In the genomic region with DNA sequence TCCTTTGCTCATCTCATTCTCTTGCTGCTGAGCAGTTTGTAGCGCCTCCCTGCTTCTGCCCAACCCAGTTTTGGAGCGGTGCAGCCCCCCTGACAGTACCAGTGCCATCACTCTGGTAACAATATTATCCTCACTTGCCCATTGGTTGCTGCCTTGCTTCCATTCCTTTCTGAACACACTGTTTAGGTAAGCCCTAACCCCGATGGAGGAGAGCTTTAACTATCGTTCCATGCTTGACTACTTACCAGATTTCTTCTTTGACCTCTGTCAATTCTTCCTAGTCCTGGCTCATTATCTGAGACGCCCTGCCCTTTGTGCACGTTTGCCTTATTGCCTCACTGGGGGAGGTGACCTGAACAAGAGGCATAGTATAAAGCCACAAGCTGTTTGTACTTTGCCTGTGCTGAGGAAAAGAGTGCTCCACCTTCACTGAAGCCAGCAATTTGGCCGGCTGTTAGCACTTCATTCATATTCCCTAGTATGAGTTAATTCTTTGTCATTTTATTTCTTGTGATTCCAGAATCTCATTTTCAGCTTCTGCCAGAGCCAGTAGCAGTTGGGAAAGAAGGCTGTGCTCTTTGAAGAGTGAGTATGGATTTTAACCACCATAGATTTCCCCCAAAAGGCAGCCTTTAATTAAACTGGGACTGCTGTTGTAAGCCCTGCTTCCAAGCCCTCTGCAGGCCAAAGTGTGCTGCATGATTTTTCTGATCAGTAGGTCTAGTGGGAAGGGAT, we compare ENCODE assay signal across 9 cellular contexts. TPM values are rescaled to one million over a fixed set of nuclear protein-coding genes. Genes with fewer than 3 reads are reported as not detected.
DNase-seq lines count a peak whose midpoint lies in the region; ATAC-seq, FAIRE-seq and TF ChIP-seq lines count a peak whose summit lies in the region.
"Had no signal": no experiment of that assay in that cellular context is flagged by ENCODE, and none has a peak within 500 bp of the region (broad histone marks: within the 10 kb centered on the region; RNA-seq: fewer than 3 reads in every experiment).

No MANE protein-coding gene starts in this region.

- CTCF ChIA-PET in HCT116 (lab: Charles Lee), result no interaction called here
- CTCF ChIA-PET in activated B cell treated with CpG ODN at 0.5 μM for 24 hours (lab: Charles Lee), result interaction anchor here (0.6 to 1.1 kb wide), 4 partner anchors 39 to 63 kb away, joined by 3 to 4 read pairs (median 4); a partner anchor contains a TSS

- H3K9me3 ChIP-seq in HCT116 (ENCODE audit: control insufficient read depth in 1 of 2, insufficient read depth in 1 of 2, low read depth in 1 of 2, low read length in 2 of 2), result no peaks in the 10 kb centered on the region
- no peaks in the 10 kb centered on the region for H3K9me3 ChIP-seq in kidney (ENCODE audit: control insufficient read depth in 1 of 2, low read length in 2 of 2)
- H3K9me3 ChIP-seq: esophagus squamous epithelium had no signal

- no peaks in the 10 kb centered on the region for H3K79me2 ChIP-seq in HCT116 (ENCODE audit: insufficient read depth, low read length)

- no peak for FAIRE-seq in kidney (lab: Jason Lieb, UNC)

- no peak overlapping the region for H2AFZ ChIP-seq in HCT116 (ENCODE audit: low read depth, low read length, poor library complexity, severe bottlenecking)

- no peak overlapping the region for H3K4me2 ChIP-seq in HCT116 (ENCODE audit: low read length)

- ATAC-seq in HCT116 (no peak; the same call in 1 of the 2 replicates), activated B cell treated with CpG ODN at 0.5 μM for 24 hours (ENCODE audit: low read depth) (peak; percentile 94), HG02885 (IDR thresholded peaks at IDR 0.05; ENCODE audit: poor library complexity, unreplicated experiment) (no peak), HG02981 (IDR thresholded peaks at IDR 0.05; ENCODE audit: unreplicated experiment) (no peak)
- ATAC-seq in stimulated activated memory B cell treated with anti-CD40 and anti-IgM and Interleukin-4, amounts not matched to agents 10 μg/mL and 1 μg/mL and 100 μg/mL, for 72 hours, result peak; percentile 78

- H3K27ac ChIP-seq in HCT116 (ENCODE audit: low read depth, low read length) (no peak overlapping the region), kidney (ENCODE audit: low read depth in 2 of 2, low read length in 2 of 2) (peak overlapping the region; percentile 12 to 45)

- no peak for TF ChIP-seq RAD21 in HCT116 (IDR thresholded peaks at IDR 0.05; ENCODE audit: low read depth)

- H3K4me1 Mint-ChIP-seq in activated B cell treated with CpG ODN at 0.5 μM for 24 hours, result peaks cover 34% of the 10 kb centered on the region
- peaks cover 34% of the 10 kb centered on the region for H3K4me1 Mint-ChIP-seq in stimulated activated memory B cell treated with anti-CD40 and anti-IgM and Interleukin-4, amounts not matched to agents 10 μg/mL and 1 μg/mL and 100 μg/mL, for 72 hours

- H3K9ac ChIP-seq in HCT116 (ENCODE audit: low read length), result no peak overlapping the region
- H3K9ac ChIP-seq in kidney (ENCODE audit: low read length in 2 of 2), result no peak overlapping the region

- POLR2A ChIA-PET in HCT116 (lab: Charles Lee) (no interaction called here), activated B cell treated with CpG ODN at 0.5 μM for 24 hours (lab: Charles Lee) (interaction anchor here (0.6 to 1.7 kb wide), 5 partner anchors 17 to 58 kb away, joined by 3 to 7 read pairs (median 3); a partner anchor contains a TSS)

- no peaks in the 10 kb centered on the region for H3K27me3 Mint-ChIP-seq in activated B cell treated with CpG ODN at 0.5 μM for 24 hours
- no peaks in the 10 kb centered on the region for H3K27me3 Mint-ChIP-seq in stimulated activated memory B cell treated with anti-CD40 and anti-IgM and Interleukin-4, amounts not matched to agents 10 μg/mL and 1 μg/mL and 100 μg/mL, for 72 hours

- no peaks in the 10 kb centered on the region for H4K20me1 ChIP-seq in HCT116 (ENCODE audit: insufficient read depth)

- DNase-seq in HCT116 (ENCODE audit: low read depth, low spot score), result no peak
- no peak for DNase-seq in activated B cell treated with CpG ODN at 0.5 μM for 24 hours
- no peak for DNase-seq in kidney
- no peak for DNase-seq in T1000 (lab: John Stamatoyannopoulos, UW)
- DNase-seq in NCI-H1694 (lab: John Stamatoyannopoulos, UW), result no peak
- DNase-seq: esophagus squamous epithelium had no signal

- peak in 2 of 3 experiments; percentile 8 to 17; a peak in 1 of 6 replicates for TF ChIP-seq CTCF in HCT116 (IDR thresholded peaks at IDR 0.05 in 2 of 3, conservative IDR thresholded peaks at IDR 0.05 in 1 of 3; ENCODE audit: borderline replicate concordance in 1 of 3, insufficient read depth in 1 of 3, low read depth in 2 of 3, low read length in 2 of 3)
- TF ChIP-seq CTCF in activated B cell treated with CpG ODN at 0.5 μM for 24 hours (IDR thresholded peaks at IDR 0.05), result no peak
- TF ChIP-seq CTCF in kidney (IDR thresholded peaks at IDR 0.05; ENCODE audit: borderline replicate concordance, extremely low read depth, insufficient read depth), result peak; percentile 13

- no peak for TF ChIP-seq POLR2A in HCT116 (IDR thresholded peaks at IDR 0.05; ENCODE audit: borderline replicate concordance, extremely low read depth, insufficient read depth, insufficient read length)

- H3K27me3 ChIP-seq in HCT116 (ENCODE audit: insufficient read depth, low read length), result no peaks in the 10 kb centered on the region
- H3K27me3 ChIP-seq: esophagus squamous epithelium had no signal

- no TSS peak for BruUV-seq in HCT116 (replicated peaks; lab: Mats Ljungman, UMichigan)

- H3K36me3 ChIP-seq in HCT116 (ENCODE audit: control insufficient read depth in 1 of 2, insufficient read depth in 2 of 2, low read length in 2 of 2) (no peaks in the 10 kb centered on the region), kidney (ENCODE audit: control insufficient read depth in 1 of 2, insufficient read depth in 2 of 2, low read length in 2 of 2) (no peaks in the 10 kb centered on the region)
- H3K36me3 ChIP-seq: esophagus squamous epithelium had no signal

- H3K4me1 ChIP-seq in HCT116 (ENCODE audit: control insufficient read depth in 1 of 2, insufficient read depth in 2 of 2, low read length in 2 of 2), result no peaks in the 10 kb centered on the region
- H3K4me1 ChIP-seq in kidney (ENCODE audit: control insufficient read depth in 1 of 2, insufficient read depth in 1 of 2, low read depth in 1 of 2, low read length in 2 of 2), result peaks cover 3 to 8% of the 10 kb centered on the region in 2 donors

- intact Hi-C loops in HCT116 (cut with micrococcal nuclease) (no loop called here), activated B cell treated with CpG ODN at 0.5 μM for 24 hours (cut with micrococcal nuclease) (loop anchor here (1.0 to 2.0 kb wide), 4 partner anchors 12 to 62 kb away; a partner anchor contains a TSS), kidney (cut with DNase I) (no loop called here)

- H3K4me3 ChIP-seq in HCT116 (replicated peaks in 1 of 2; ENCODE audit: low read depth in 1 of 2, low read length in 2 of 2) (no peak overlapping the region), kidney (ENCODE audit: low read length in 2 of 2) (peak overlapping the region in 1 of 2 donors; percentile 27)
- H3K4me3 ChIP-seq: esophagus squamous epithelium had no signal

- H3K9me2 ChIP-seq in HCT116 (ENCODE audit: insufficient read depth), result no peaks in the 10 kb centered on the region

- H3K36me3 Mint-ChIP-seq in activated B cell treated with CpG ODN at 0.5 μM for 24 hours (ENCODE audit: low read depth), result peaks cover 33% of the 10 kb centered on the region
- H3K36me3 Mint-ChIP-seq in stimulated activated memory B cell treated with anti-CD40 and anti-IgM and Interleukin-4, amounts not matched to agents 10 μg/mL and 1 μg/mL and 100 μg/mL, for 72 hours, result peaks cover 36% of the 10 kb centered on the region

- RAD21 ChIA-PET in HCT116 (lab: Charles Lee; ENCODE audit: low non-redundant PET in 1 of 2, low total read pairs in 2 of 2, uncharacterized antibody in 2 of 2, unreplicated experiment in 2 of 2), result no interaction called here

- H3K9me3 Mint-ChIP-seq in activated B cell treated with CpG ODN at 0.5 μM for 24 hours, result no peaks in the 10 kb centered on the region
- H3K9me3 Mint-ChIP-seq in stimulated activated memory B cell treated with anti-CD40 and anti-IgM and Interleukin-4, amounts not matched to agents 10 μg/mL and 1 μg/mL and 100 μg/mL, for 72 hours, result no peaks in the 10 kb centered on the region

- H3K27ac Mint-ChIP-seq in activated B cell treated with CpG ODN at 0.5 μM for 24 hours, result peak overlapping the region; percentile 50
- H3K27ac Mint-ChIP-seq in stimulated activated memory B cell treated with anti-CD40 and anti-IgM and Interleukin-4, amounts not matched to agents 10 μg/mL and 1 μg/mL and 100 μg/mL, for 72 hours, result peak overlapping the region; percentile 54

- peak overlapping the region; percentile 49 for H3K4me3 Mint-ChIP-seq in activated B cell treated with CpG ODN at 0.5 μM for 24 hours
- peak overlapping the region; percentile 13 for H3K4me3 Mint-ChIP-seq in stimulated activated memory B cell treated with anti-CD40 and anti-IgM and Interleukin-4, amounts not matched to agents 10 μg/mL and 1 μg/mL and 100 μg/mL, for 72 hours

TF ChIP-seq in HCT116, 20 proteins besides CTCF, POLR2A, EP300 and RAD21 (continues in another document):
- TF ChIP-seq EZH2phosphoT487 (IDR thresholded peaks at IDR 0.05; ENCODE audit: borderline replicate concordance) (no peak), JUND (IDR thresholded peaks at IDR 0.05) (no peak), TCF7L2 (IDR thresholded peaks at IDR 0.05; ENCODE audit: borderline replicate concordance, extremely low read depth, insufficient read depth, insufficient read length) (no peak), SP1 (IDR thresholded peaks at IDR 0.05; ENCODE audit: low read depth) (no peak), ZNF274 (IDR thresholded peaks at IDR 0.05; ENCODE audit: low read depth, low read length) (no peak), EGR1 (IDR thresholded peaks at IDR 0.05; ENCODE audit: low read depth) (no peak)

RNA-seq across cellular contexts. Expression of a gene that starts 11.9 kb away (rescaled TPM):
- total RNA-seq in HCT116 (2021; ENCODE audit: unreplicated experiment), result 12.7 TPM
- polyA plus RNA-seq in HCT116 (2012), result 6.3 and 7.8 TPM in 2 replicates
- 37.1 and 48.7 TPM in 2 replicates for total RNA-seq in activated B cell treated with CpG ODN at 0.5 μM for 24 hours
- 10.2 TPM for total RNA-seq in kidney
- polyA plus RNA-seq in kidney (ENCODE audit: insufficient read depth, low read depth, low replicate concordance), result 21.4 TPM

RNA-seq across cellular contexts. Expression of a gene that starts 38.8 kb away (rescaled TPM):
- total RNA-seq in HCT116 (2021; ENCODE audit: unreplicated experiment), result not detected
- polyA plus RNA-seq in HCT116 (2012), result not detected in 2 replicates
- total RNA-seq in activated B cell treated with CpG ODN at 0.5 μM for 24 hours, result 7.2 and 8.1 TPM in 2 replicates
- 24.9 TPM for total RNA-seq in kidney
- polyA plus RNA-seq in kidney (ENCODE audit: insufficient read depth, low read depth, low replicate concordance), result 27.5 TPM

RNA-seq across cellular contexts. Expression of a gene that starts 56.5 kb away (rescaled TPM):
- total RNA-seq in HCT116 (2021; ENCODE audit: unreplicated experiment) (22.4 TPM), activated B cell treated with CpG ODN at 0.5 μM for 24 hours (17.5 and 17.7 TPM in 2 replicates), kidney (14.9 TPM)
- polyA plus RNA-seq in HCT116 (2012), result 9.2 and 11.1 TPM in 2 replicates
- polyA plus RNA-seq in kidney (ENCODE audit: insufficient read depth, low read depth, low replicate concordance), result 12.0 TPM

RNA-seq across cellular contexts. Expression of a gene that starts 56.8 kb away (rescaled TPM):
- 13.5 TPM for total RNA-seq in HCT116 (2021; ENCODE audit: unreplicated experiment)
- 4.9 and 6.0 TPM in 2 replicates for polyA plus RNA-seq in HCT116 (2012)
- 11.4 TPM in 2 replicates for total RNA-seq in activated B cell treated with CpG ODN at 0.5 μM for 24 hours
- total RNA-seq in kidney, result 7.8 TPM
- 6.4 TPM for polyA plus RNA-seq in kidney (ENCODE audit: insufficient read depth, low read depth, low replicate concordance)

Comparison
In these comparisons a context has a peak if more than half of its experiments do, and no peak if none do; other contexts are left out.
1. ATAC-seq: peak in activated B cell treated with CpG ODN at 0.5 μM for 24 hours (single experiment) and stimulated activated memory B cell treated with anti-CD40 and anti-IgM and Interleukin-4, amounts not matched to agents 10 μg/mL and 1 μg/mL and 100 μg/mL, for 72 hours (single experiment); none in HCT116 (single experiment), HG02885 (single experiment) and HG02981 (single experiment).